ENCODE assay signal across 10 cellular contexts in the genomic region with DNA sequence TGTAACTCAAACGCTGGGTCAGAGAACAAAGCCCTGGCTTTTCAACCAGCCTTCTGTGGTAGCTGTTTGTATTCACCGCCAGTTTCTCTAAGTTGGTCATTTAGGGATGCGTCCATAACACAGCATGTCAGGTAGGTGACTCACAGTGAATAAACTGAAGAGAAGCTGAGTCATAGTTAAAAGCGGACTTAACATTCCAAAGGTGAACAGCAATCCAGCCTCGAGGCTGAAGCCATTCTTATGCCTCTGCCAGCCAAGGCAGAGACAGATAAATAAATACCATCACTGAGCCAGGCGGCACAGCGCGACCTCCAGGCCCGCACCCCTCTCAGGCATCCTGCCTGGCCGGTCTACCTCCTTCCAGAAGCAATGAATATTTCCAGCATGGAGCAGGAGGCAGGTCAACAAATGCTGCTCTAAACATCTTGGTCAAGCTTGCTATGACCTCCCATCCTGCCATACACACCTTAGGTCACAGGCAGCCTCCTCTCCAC. TPM values are rescaled to one million over a fixed set of nuclear protein-coding genes. Genes with fewer than 3 reads are reported as not detected.
A peak's percentile ranks its signal among the peaks of the same experiment; 100 is the strongest.
DNase-seq lines count a peak whose midpoint lies in the region; ATAC-seq, FAIRE-seq and TF ChIP-seq lines count a peak whose summit lies in the region.
"Had no signal": no experiment of that assay in that cellular context is flagged by ENCODE, and none has a peak within 500 bp of the region (broad histone marks: within the 10 kb centered on the region; RNA-seq: fewer than 3 reads in every experiment).

No MANE protein-coding gene starts in this region.

- H3K27ac ChIP-seq in MM.1S (ENCODE audit: low read length): no peak overlapping the region

- H2AFZ ChIP-seq in MM.1S (ENCODE audit: low read length): no peak overlapping the region

- FAIRE-seq in urothelium cell line (lab: Jason Lieb, UNC): peak; percentile 99

- no peaks in the 10 kb centered on the region for H3K9me3 Mint-ChIP-seq in activated naive CD8-positive, alpha-beta T cell treated with anti-CD3 and anti-CD28 coated beads for 36 hours

- no peaks in the 10 kb centered on the region for H3K4me1 Mint-ChIP-seq in activated naive CD8-positive, alpha-beta T cell treated with anti-CD3 and anti-CD28 coated beads for 36 hours
- H3K4me1 Mint-ChIP-seq: B cell had no signal

- no peak for TF ChIP-seq CTCF in MM.1S (IDR thresholded peaks at IDR 0.05; ENCODE audit: low read length)

- H3K4me3 Mint-ChIP-seq in activated naive CD8-positive, alpha-beta T cell treated with anti-CD3 and anti-CD28 coated beads for 36 hours: no peak overlapping the region
- H3K4me3 Mint-ChIP-seq: B cell had no signal

- no peak overlapping the region for H3K27ac Mint-ChIP-seq in activated naive CD8-positive, alpha-beta T cell treated with anti-CD3 and anti-CD28 coated beads for 36 hours
- H3K27ac Mint-ChIP-seq: B cell had no signal

- no peak for ATAC-seq in HG02678 (IDR thresholded peaks at IDR 0.05; ENCODE audit: unreplicated experiment)

- DNase-seq in SIG-M5 treated with dmso at 0.1 percent for 504 hours (lab: John Stamatoyannopoulos, UW; ENCODE audit: unreplicated experiment) (peak; percentile 97), SIG-M5 (lab: John Stamatoyannopoulos, UW) (no peak), astrocyte of the hippocampus (ENCODE audit: low read depth, low spot score) (peak; percentile 95), kidney tubule cell (ENCODE audit: low spot score) (peak; percentile 96), urothelium cell line (ENCODE audit: low spot score) (peak; percentile 91), MM.1S (no peak)
- no peak for DNase-seq in activated naive CD8-positive, alpha-beta T cell treated with anti-CD3 and anti-CD28 coated beads for 36 hours

- H3K36me3 ChIP-seq in MM.1S (replicated peaks; ENCODE audit: insufficient read depth, low read length): no peaks in the 10 kb centered on the region

- H3K36me3 Mint-ChIP-seq in activated naive CD8-positive, alpha-beta T cell treated with anti-CD3 and anti-CD28 coated beads for 36 hours: no peaks in the 10 kb centered on the region

- no peaks in the 10 kb centered on the region for H3K9me2 ChIP-seq in MM.1S (replicated peaks; ENCODE audit: insufficient read depth, low read length)

- H3K79me2 ChIP-seq in MM.1S (ENCODE audit: low read length): no peaks in the 10 kb centered on the region

- no peak overlapping the region for H3K9ac ChIP-seq in MM.1S (ENCODE audit: low read length)

- H3K9me3 ChIP-seq in MM.1S (replicated peaks; ENCODE audit: insufficient read depth, low read length): no peaks in the 10 kb centered on the region

- H4K20me1 ChIP-seq in MM.1S (ENCODE audit: insufficient read depth, low read length): no peaks in the 10 kb centered on the region

- no peaks in the 10 kb centered on the region; the same call in 1 of the 2 replicates for H3K27me3 ChIP-seq in MM.1S (replicated peaks; ENCODE audit: insufficient read depth, low read length)

- no peaks in the 10 kb centered on the region for H3K4me1 ChIP-seq in MM.1S (ENCODE audit: low read length)

- peaks cover 5% of the 10 kb centered on the region for H3K27me3 Mint-ChIP-seq in activated naive CD8-positive, alpha-beta T cell treated with anti-CD3 and anti-CD28 coated beads for 36 hours

- no peak overlapping the region for H3K4me2 ChIP-seq in MM.1S (ENCODE audit: low read depth, low read length)

- H3K4me3 ChIP-seq in MM.1S (ENCODE audit: low read length): no peak overlapping the region

- no peaks in the 10 kb centered on the region for H3F3A ChIP-seq in MM.1S (ENCODE audit: insufficient read depth, low read length)

RNA-seq across cellular contexts. Expression of a gene that starts 12.4 kb away (rescaled TPM):
- not detected for total RNA-seq in activated naive CD8-positive, alpha-beta T cell treated with anti-CD3 and anti-CD28 coated beads for 36 hours
- total RNA-seq: activated CD8-positive, alpha-beta memory T cell treated with anti-CD3 and anti-CD28 coated beads for 36 hours; B cell had no signal

Comparison
In these comparisons a context has a peak if more than half of its experiments do, and no peak if none do; other contexts are left out.
1. DNase-seq: peak in SIG-M5 treated with dmso at 0.1 percent for 504 hours (single experiment), astrocyte of the hippocampus (single experiment), kidney tubule cell (single experiment) and urothelium cell line (single experiment); none in SIG-M5 (single experiment), MM.1S (single experiment) and activated naive CD8-positive, alpha-beta T cell treated with anti-CD3 and anti-CD28 coated beads for 36 hours (single experiment).